Comparison of ENCODE assay signal across 29 cellular contexts in genomic region chr7:45151967-45152366, GRCh38. TPM values are rescaled to one million over a fixed set of nuclear protein-coding genes. Genes with fewer than 3 reads are reported as not detected.
"Had no signal": no experiment of that assay in that cellular context is flagged by ENCODE, and none has a peak within 500 bp of the region (broad histone marks: within the 10 kb centered on the region; RNA-seq: fewer than 3 reads in every experiment).

No MANE protein-coding gene starts in this region.

- H3K27ac ChIP-seq: ascending aorta, cardiac muscle cell, SJCRH30, SK-N-MC had no signal

- H3K9me3 Mint-ChIP-seq: activated CD4-positive, alpha-beta T cell treated with anti-CD3 and anti-CD28 coated beads, Interleukin-2, amount 10 ng/mL, durations not matched to agents 24 days and 14 days; activated CD8-positive, alpha-beta T cell treated with anti-CD3 and anti-CD28 coated beads for 36 hours; activated naive CD8-positive, alpha-beta T cell treated with anti-CD3 and anti-CD28 coated beads for 36 hours; activated T-cell treated with anti-CD3 and anti-CD28 coated beads, Interleukin-2, amount 50 U/mL, for 72 hours; activated T-helper 17 cell treated with anti-CD3 and anti-CD28 coated beads, Interleukin-2, amount 50 U/mL, for 72 hours had no signal

- H3K9me3 ChIP-seq: ascending aorta, SJCRH30 had no signal

- H3K4me3 ChIP-seq: ascending aorta, cardiac muscle cell, SJCRH30, SK-N-MC had no signal

- H3K4me1 ChIP-seq: ascending aorta, SJCRH30 had no signal

- H3K36me3 ChIP-seq: ascending aorta, cardiac muscle cell, SJCRH30 had no signal

- H3K4me1 Mint-ChIP-seq: activated CD4-positive, alpha-beta T cell treated with anti-CD3 and anti-CD28 coated beads, Interleukin-2, amount 10 ng/mL, durations not matched to agents 24 days and 14 days had no signal

- H3K27me3 ChIP-seq: ascending aorta had no signal

- DNase-seq: activated CD4-positive, alpha-beta T cell treated with anti-CD3 and anti-CD28 coated beads, Interleukin-2, amount 10 ng/mL, durations not matched to agents 24 days and 14 days; activated CD4-positive, alpha-beta T cell treated with anti-CD3 and anti-CD28 coated beads, Interleukin-2, amount 50 U/mL, for 4 hours; activated CD8-positive, alpha-beta T cell treated with anti-CD3 and anti-CD28 coated beads for 36 hours; activated naive CD4-positive, alpha-beta T cell; activated naive CD4-positive, alpha-beta T cell treated with anti-CD3 and anti-CD28 coated beads, Interleukin-2, amount 50 U/mL, for 16 hours; activated naive CD8-positive, alpha-beta T cell treated with anti-CD3 and anti-CD28 coated beads for 36 hours; activated T-cell treated with anti-CD3 and anti-CD28 coated beads, Interleukin-2, amount 50 U/mL, for 1 hour; activated T-cell treated with anti-CD3 and anti-CD28 coated beads, Interleukin-2, amount 50 U/mL, for 72 hours; amniotic stem cell; NCI-H1092 treated with DMSO at 0.1 percent for 48 hours; NCI-H1417; NCI-H187 treated with DMSO at 0.1 percent for 48 hours; NCI-H2081; NCI-H2171 treated with DMSO at 0.1 percent for 48 hours; NCI-H2227 treated with DMSO at 0.1 percent for 48 hours; NCI-H446; NCI-H510A treated with DMSO at 0.1 percent for 48 hours; NCI-H526 treated with DMSO at 0.1 percent for 48 hours; NCI-H774; SHP77; SJCRH30; T1000 had no signal

- H3K4me3 Mint-ChIP-seq: activated CD4-positive, alpha-beta T cell treated with anti-CD3 and anti-CD28 coated beads, Interleukin-2, amount 10 ng/mL, durations not matched to agents 24 days and 14 days; activated CD8-positive, alpha-beta T cell treated with anti-CD3 and anti-CD28 coated beads for 36 hours; activated naive CD8-positive, alpha-beta T cell treated with anti-CD3 and anti-CD28 coated beads for 36 hours; activated T-cell treated with anti-CD3 and anti-CD28 coated beads, Interleukin-2, amount 50 U/mL, for 72 hours; activated T-helper 17 cell treated with anti-CD3 and anti-CD28 coated beads, Interleukin-2, amount 50 U/mL, for 72 hours had no signal

- H3K36me3 Mint-ChIP-seq: activated naive CD8-positive, alpha-beta T cell treated with anti-CD3 and anti-CD28 coated beads for 36 hours had no signal

- H3K27ac Mint-ChIP-seq: activated CD4-positive, alpha-beta T cell treated with anti-CD3 and anti-CD28 coated beads, Interleukin-2, amount 10 ng/mL, durations not matched to agents 24 days and 14 days; activated CD8-positive, alpha-beta T cell treated with anti-CD3 and anti-CD28 coated beads for 36 hours; activated naive CD8-positive, alpha-beta T cell treated with anti-CD3 and anti-CD28 coated beads for 36 hours; activated T-cell treated with anti-CD3 and anti-CD28 coated beads, Interleukin-2, amount 50 U/mL, for 72 hours; activated T-helper 17 cell treated with anti-CD3 and anti-CD28 coated beads, Interleukin-2, amount 50 U/mL, for 72 hours had no signal

RNA-seq across cellular contexts. Expression of gene RAMP3, which starts 5.6 kb away (rescaled TPM):
- total RNA-seq: activated CD4-positive, alpha-beta T cell treated with anti-CD3 and anti-CD28 coated beads, Interleukin-2, amount 10 ng/mL, durations not matched to agents 24 days and 14 days; activated CD8-positive, alpha-beta memory T cell treated with anti-CD3 and anti-CD28 coated beads for 36 hours; activated CD8-positive, alpha-beta T cell treated with anti-CD3 and anti-CD28 coated beads for 36 hours; activated naive CD8-positive, alpha-beta T cell treated with anti-CD3 and anti-CD28 coated beads for 36 hours; activated T-helper 17 cell treated with anti-CD3 and anti-CD28 coated beads, Interleukin-2, amount 50 U/mL, for 72 hours; cardiac muscle cell; SJCRH30; T-helper 1 cell treated with Interleukin-12 subunit alpha and Interleukin-12 subunit beta and Interleukin-4 antibody, amounts not matched to agents 30 ng/mL and 1 ng/mL, for 36 hours; T-helper 2 cell treated with Interferon-gamma antibody and Interleukin-4, amounts not matched to agents 100 ng/mL and 5 ng/mL, for 36 hours had no signal
- polyA plus RNA-seq: cardiac muscle cell had no signal
